Comparison of ENCODE assay signal across 8 cellular contexts in genomic region chr3:63818282-63819150, GRCh38. TPM values are rescaled to one million over a fixed set of nuclear protein-coding genes. Genes with fewer than 3 reads are reported as not detected.
DNase-seq lines count a peak whose midpoint lies in the region; ATAC-seq and TF ChIP-seq lines count a peak whose summit lies in the region.

No MANE protein-coding gene starts in this region.

- no peak overlapping the region for H3K27ac Mint-ChIP-seq in mesothelial cell of epicardium

- no peak for DNase-seq in Right ventricle myocardium superior
- no peak for DNase-seq in cardiac septum (ENCODE audit: low spot score)
- peak; percentile 85 for DNase-seq in NCI-H460 (ENCODE audit: extremely low read depth, low read depth)
- DNase-seq in activated CD4-positive, alpha-beta T cell treated with anti-CD3 and anti-CD28 coated beads, Interleukin-2, amount 50 U/mL, for 48 hours, result peak; percentile 59 to 70
- DNase-seq in effector memory CD4-positive, alpha-beta T cell, result peak; percentile 11 to 39 (median 15)
- DNase-seq in mesothelial cell of epicardium (ENCODE audit: low spot score in 2 of 2, unreplicated experiment in 2 of 2), result peak; percentile 39 to 75
- DNase-seq in stimulated activated CD8-positive, alpha-beta memory T cell treated with anti-CD3 and anti-CD28 coated beads, Interleukin-7, amount 100 ng/mL, for 1 hour (ENCODE audit: low read depth in 2 of 2), result peak; percentile 20 to 36

- TF ChIP-seq CTCF in mesothelial cell of epicardium (IDR thresholded peaks at IDR 0.05; ENCODE audit: unreplicated experiment), result peak; percentile 96

- no peaks in the 10 kb centered on the region for H3K4me1 ChIP-seq in effector memory CD4-positive, alpha-beta T cell (ENCODE audit: control insufficient read depth, insufficient read depth, low read length, poor library complexity, severe bottlenecking)

- no peak overlapping the region for H3K4me3 Mint-ChIP-seq in mesothelial cell of epicardium

- H3K27me3 ChIP-seq in effector memory CD4-positive, alpha-beta T cell (replicated peaks; ENCODE audit: control insufficient read depth, insufficient read depth, low read length, poor library complexity, severe bottlenecking), result no peaks in the 10 kb centered on the region

- H3K36me3 Mint-ChIP-seq in mesothelial cell of epicardium, result peaks cover 2% of the 10 kb centered on the region

- no peak overlapping the region for H3K27ac ChIP-seq in effector memory CD4-positive, alpha-beta T cell (ENCODE audit: insufficient read depth, low read length, poor library complexity, severe bottlenecking)

- ATAC-seq in Right ventricle myocardium superior (ENCODE audit: poor library complexity), result peak; percentile 69
- peak; percentile 62 for ATAC-seq in HG03097 (IDR thresholded peaks at IDR 0.05; ENCODE audit: low FRiP score, unreplicated experiment)

- no peaks in the 10 kb centered on the region for H3K9me3 Mint-ChIP-seq in mesothelial cell of epicardium

- intact Hi-C loops in Right ventricle myocardium superior (cut with DNase I), result loop anchor here (2.0 kb wide), 1 partner anchor 468 kb away; no protein-coding TSS in a partner anchor
- intact Hi-C loops in cardiac septum (cut with DNase I), result loop anchor here (1.0 to 5.0 kb wide), 2 partner anchors 467 to 1196 kb away; no protein-coding TSS in a partner anchor

- H3K4me3 ChIP-seq in effector memory CD4-positive, alpha-beta T cell (ENCODE audit: insufficient read depth, low read depth, low read length, poor library complexity, severe bottlenecking), result no peak overlapping the region

- H3K9me3 ChIP-seq in effector memory CD4-positive, alpha-beta T cell (ENCODE audit: control insufficient read depth, low read length), result no peaks in the 10 kb centered on the region

- peaks cover 2% of the 10 kb centered on the region for H3K27me3 Mint-ChIP-seq in mesothelial cell of epicardium (ENCODE audit: low read depth)

- H3K4me1 Mint-ChIP-seq in mesothelial cell of epicardium, result peaks cover 9% of the 10 kb centered on the region

- H3K36me3 ChIP-seq in effector memory CD4-positive, alpha-beta T cell (ENCODE audit: control insufficient read depth, insufficient read depth, low read length), result no peaks in the 10 kb centered on the region

RNA-seq across cellular contexts. Expression of gene C3orf49, which starts 0.6 kb away (rescaled TPM):
- total RNA-seq in Right ventricle myocardium superior (not detected), cardiac septum (not detected), mesothelial cell of epicardium (not detected in 3 replicates)
- total RNA-seq in NCI-H460 (2014; rRNA removed; shearing (Covaris generic)), result 31.1 and 34.7 TPM in 2 replicates
- 5.5 and 14.0 TPM in 2 replicates for polyA plus RNA-seq in NCI-H460 (2014; cell fraction: nucleus; rRNA removed)

RNA-seq across cellular contexts. Expression of gene THOC7, which starts 45.1 kb away (rescaled TPM):
- total RNA-seq in Right ventricle myocardium superior, result 84.9 TPM
- 74.3 TPM for total RNA-seq in cardiac septum
- total RNA-seq in NCI-H460 (2014; rRNA removed; shearing (Covaris generic)), result 75.5 and 77.4 TPM in 2 replicates
- polyA plus RNA-seq in NCI-H460 (2014; cell fraction: nucleus; rRNA removed), result 36.6 and 62.4 TPM in 2 replicates
- total RNA-seq in mesothelial cell of epicardium, result 38.2 to 42.6 TPM (median 41.8 TPM) in 3 replicates

RNA-seq across cellular contexts. Expression of gene ATXN7, which starts 45.2 kb away (rescaled TPM):
- total RNA-seq in Right ventricle myocardium superior, result 13.5 TPM
- total RNA-seq in cardiac septum, result 26.4 TPM
- 15.2 and 17.5 TPM in 2 replicates for total RNA-seq in NCI-H460 (2014; rRNA removed; shearing (Covaris generic))
- polyA plus RNA-seq in NCI-H460 (2014; cell fraction: nucleus; rRNA removed), result 10.0 and 13.7 TPM in 2 replicates
- total RNA-seq in mesothelial cell of epicardium, result 28.2 to 29.4 TPM (median 28.7 TPM) in 3 replicates

Comparison
In these comparisons a context has a peak if more than half of its experiments do, and no peak if none do; other contexts are left out.
1. DNase-seq: peak in NCI-H460 (single experiment), activated CD4-positive, alpha-beta T cell treated with anti-CD3 and anti-CD28 coated beads, Interleukin-2, amount 50 U/mL, for 48 hours (2 of 2), effector memory CD4-positive, alpha-beta T cell (3 of 3), mesothelial cell of epicardium (2 of 2) and stimulated activated CD8-positive, alpha-beta memory T cell treated with anti-CD3 and anti-CD28 coated beads, Interleukin-7, amount 100 ng/mL, for 1 hour (2 of 2); none in Right ventricle myocardium superior (single experiment) and cardiac septum (single experiment).
2. RNA of gene C3orf49, which starts 0.6 kb away (total RNA-seq): 31.1 to 34.7 TPM in NCI-H460; not detected in Right ventricle myocardium superior (single experiment), not detected in cardiac septum (single experiment) and not detected in mesothelial cell of epicardium; every median in the first group is over 10 times any median in the second.